Comparison of ENCODE assay signal across 1 cellular context in the genomic region with DNA sequence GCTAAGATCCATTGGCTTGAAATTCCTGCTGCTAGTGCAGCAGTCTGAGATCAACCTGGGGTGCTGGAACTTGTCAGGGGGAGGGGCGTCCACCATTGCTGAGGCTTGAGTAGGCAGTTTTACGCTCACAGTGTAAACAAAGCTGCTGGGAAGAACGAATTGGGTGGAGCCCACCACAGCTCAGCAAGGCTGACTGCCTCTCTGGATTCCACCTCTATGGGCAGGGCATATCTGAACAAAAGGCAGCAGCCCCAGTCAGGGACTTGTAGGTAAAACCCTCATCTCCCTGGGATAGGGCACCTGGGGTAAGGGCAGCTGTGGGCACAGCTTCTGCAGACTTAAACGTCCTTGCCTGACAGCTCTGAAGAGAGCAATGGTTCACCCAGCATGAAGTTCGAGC.
TF ChIP-seq lines count a peak whose summit lies in the region.

No MANE protein-coding gene starts in this region.

TF ChIP-seq in H1, 55 proteins besides CTCF, POLR2A, EP300 and RAD21:
- TF ChIP-seq, protein P1, sequence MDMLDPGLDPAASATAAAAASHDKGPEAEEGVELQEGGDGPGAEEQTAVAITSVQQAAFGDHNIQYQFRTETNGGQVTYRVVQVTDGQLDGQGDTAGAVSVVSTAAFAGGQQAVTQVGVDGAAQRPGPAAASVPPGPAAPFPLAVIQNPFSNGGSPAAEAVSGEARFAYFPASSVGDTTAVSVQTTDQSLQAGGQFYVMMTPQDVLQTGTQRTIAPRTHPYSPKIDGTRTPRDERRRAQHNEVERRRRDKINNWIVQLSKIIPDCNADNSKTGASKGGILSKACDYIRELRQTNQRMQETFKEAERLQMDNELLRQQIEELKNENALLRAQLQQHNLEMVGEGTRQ (IDR thresholded peaks at IDR 0.05; ENCODE audit: low read length): no peak
- no peak for TF ChIP-seq NANOG (IDR thresholded peaks at IDR 0.05; ENCODE audit: insufficient read depth, low read depth, low read length, poor library complexity, severe bottlenecking)
- no peak for TF ChIP-seq ASH2L (IDR thresholded peaks at IDR 0.05; ENCODE audit: low read length)
- no peak for TF ChIP-seq SP4 (IDR thresholded peaks at IDR 0.05; ENCODE audit: low read length)
- no peak for TF ChIP-seq GABPA (IDR thresholded peaks at IDR 0.05; ENCODE audit: borderline replicate concordance, insufficient read depth, low read length)
- TF ChIP-seq, protein P2, sequence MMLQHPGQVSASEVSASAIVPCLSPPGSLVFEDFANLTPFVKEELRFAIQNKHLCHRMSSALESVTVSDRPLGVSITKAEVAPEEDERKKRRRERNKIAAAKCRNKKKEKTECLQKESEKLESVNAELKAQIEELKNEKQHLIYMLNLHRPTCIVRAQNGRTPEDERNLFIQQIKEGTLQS (IDR thresholded peaks at IDR 0.05; ENCODE audit: insufficient read depth, low read depth, low read length): no peak
- TF ChIP-seq SAP30 (IDR thresholded peaks at IDR 0.05; ENCODE audit: insufficient read depth, insufficient replicate concordance, low read length): no peak
- TF ChIP-seq TAF1 (IDR thresholded peaks at IDR 0.05; ENCODE audit: low read depth, low read length): no peak
- TF ChIP-seq YY1 (IDR thresholded peaks at IDR 0.05; ENCODE audit: low read depth, low read length): no peak
- no peak for TF ChIP-seq KDM5A (IDR thresholded peaks at IDR 0.05; ENCODE audit: low read length)
- TF ChIP-seq CHD2 (IDR thresholded peaks at IDR 0.05; ENCODE audit: low read length): no peak
- TF ChIP-seq BCL11A (IDR thresholded peaks at IDR 0.05; ENCODE audit: low read depth in 2 of 2, low read length in 2 of 2): no peak
- TF ChIP-seq BRCA1 (IDR thresholded peaks at IDR 0.05; ENCODE audit: low read depth, low read length): no peak
- no peak for TF ChIP-seq KDM4A (IDR thresholded peaks at IDR 0.05; ENCODE audit: low read depth, low read length, severe bottlenecking)
